Comparison of ENCODE assay signal across 24 cellular contexts in genomic region chr4:2288051-2288541, GRCh38. TPM values are rescaled to one million over a fixed set of nuclear protein-coding genes. Genes with fewer than 3 reads are reported as not detected.
DNase-seq lines count a peak whose midpoint lies in the region; ATAC-seq and TF ChIP-seq lines count a peak whose summit lies in the region.
"Had no signal": no experiment of that assay in that cellular context is flagged by ENCODE, and none has a peak within 500 bp of the region (broad histone marks: within the 10 kb centered on the region; RNA-seq: fewer than 3 reads in every experiment).

No MANE protein-coding gene starts in this region.

- no peaks in the 10 kb centered on the region for H3K27me3 ChIP-seq in Peyer's patch
- H3K27me3 ChIP-seq in left lung, result no peaks in the 10 kb centered on the region
- H3K27me3 ChIP-seq: heart left ventricle, right atrium auricular region, upper lobe of left lung had no signal

- peaks cover 0 to 14% (median 6%) of the 10 kb centered on the region in 4 donors for H3K4me1 ChIP-seq in Peyer's patch
- H3K4me1 ChIP-seq in left lung, result no peaks in the 10 kb centered on the region
- H3K4me1 ChIP-seq: Caco-2, right atrium auricular region had no signal

- H3K27ac ChIP-seq in Peyer's patch (no peak overlapping the region), left lung (no peak overlapping the region)
- H3K27ac ChIP-seq: heart left ventricle, right atrium auricular region, upper lobe of left lung had no signal

- H3K9me3 ChIP-seq in Peyer's patch (no peaks in the 10 kb centered on the region), left lung (no peaks in the 10 kb centered on the region)
- H3K9me3 ChIP-seq: Caco-2, heart left ventricle, right atrium auricular region, upper lobe of left lung had no signal

- no peaks in the 10 kb centered on the region for H3K9me3 Mint-ChIP-seq in activated T-cell treated with anti-CD3 and anti-CD28 coated beads, Interleukin-2, amount 50 U/mL, for 24 hours
- H3K9me3 Mint-ChIP-seq: activated naive CD8-positive, alpha-beta T cell treated with anti-CD3 and anti-CD28 coated beads, Interleukin-2, amount 50 U/mL, for 24 hours had no signal

- intact Hi-C loops in left lung (cut with DNase I), result no loop called here

- H3K4me3 Mint-ChIP-seq in activated T-cell treated with anti-CD3 and anti-CD28 coated beads, Interleukin-2, amount 50 U/mL, for 24 hours, result no peak overlapping the region
- H3K4me3 Mint-ChIP-seq: activated naive CD8-positive, alpha-beta T cell treated with anti-CD3 and anti-CD28 coated beads, Interleukin-2, amount 50 U/mL, for 24 hours; brain had no signal

- no peak for TF ChIP-seq POLR2A in Peyer's patch (IDR thresholded peaks at IDR 0.05)

- DNase-seq in activated CD8-positive, alpha-beta memory T cell treated with anti-CD3 and anti-CD28 coated beads, Interleukin-2, amount 50 U/mL, for 4 hours, result peak; percentile 14
- DNase-seq in activated CD8-positive, alpha-beta memory T cell treated with anti-CD3 and anti-CD28 coated beads for 24 hours, result no peak
- DNase-seq in Peyer's patch (peak in 2 of 3 donors; percentile 11 to 41), left lung (peak; percentile 13 to 67), NCI-H226 (no peak)
- DNase-seq in stimulated activated CD8-positive, alpha-beta memory T cell treated with anti-CD3 and anti-CD28 coated beads, Interleukin-4, amount 100 ng/mL, for 48 hours, result peak; percentile 22
- no peak for DNase-seq in activated T-cell treated with anti-CD3 and anti-CD28 coated beads, Interleukin-2, amount 50 U/mL, for 24 hours
- DNase-seq: activated CD4-positive, alpha-beta T cell treated with anti-CD3 and anti-CD28 coated beads, Interleukin-2, amount 50 U/mL, for 1 hour; activated CD8-positive, alpha-beta memory T cell treated with anti-CD3 and anti-CD28 coated beads, Interleukin-2, amount 50 U/mL, for 48 hours; activated naive CD8-positive, alpha-beta T cell treated with anti-CD3 and anti-CD28 coated beads, Interleukin-2, amount 50 U/mL, for 24 hours; Caco-2; DMS79; mesendoderm; NCI-H1048; NCI-H187; NCI-H69; stimulated activated CD4-positive, alpha-beta T cell treated with anti-CD3 and anti-CD28 coated beads, Interleukin-15, amount 100 ng/mL, for 24 hours; T-helper 2 cell had no signal

- H3K36me3 Mint-ChIP-seq in activated T-cell treated with anti-CD3 and anti-CD28 coated beads, Interleukin-2, amount 50 U/mL, for 24 hours (ENCODE audit: low read depth), result no peaks in the 10 kb centered on the region
- H3K36me3 Mint-ChIP-seq: brain had no signal

- H3K4me3 ChIP-seq in Peyer's patch (no peak overlapping the region), left lung (no peak overlapping the region)
- H3K4me3 ChIP-seq: heart left ventricle, right atrium auricular region, upper lobe of left lung had no signal

- TF ChIP-seq CTCF in Peyer's patch (IDR thresholded peaks at IDR 0.05) (no peak), left lung (IDR thresholded peaks at IDR 0.05) (no peak)

- ATAC-seq in left lung, result no peak
- no peak for ATAC-seq in HG03108 (IDR thresholded peaks at IDR 0.05; ENCODE audit: unreplicated experiment)
- ATAC-seq: activated naive CD8-positive, alpha-beta T cell treated with anti-CD3 and anti-CD28 coated beads, Interleukin-2, amount 50 U/mL, for 24 hours; heart left ventricle; naive thymus-derived CD4-positive, alpha-beta T cell had no signal

- no peaks in the 10 kb centered on the region for H3K36me3 ChIP-seq in Peyer's patch
- peaks cover 0 to 3% of the 10 kb centered on the region in 2 donors for H3K36me3 ChIP-seq in left lung
- H3K36me3 ChIP-seq: heart left ventricle, right atrium auricular region, upper lobe of left lung had no signal

- H3K27me3 Mint-ChIP-seq in activated T-cell treated with anti-CD3 and anti-CD28 coated beads, Interleukin-2, amount 50 U/mL, for 24 hours, result no peaks in the 10 kb centered on the region
- H3K27me3 Mint-ChIP-seq: activated naive CD8-positive, alpha-beta T cell treated with anti-CD3 and anti-CD28 coated beads, Interleukin-2, amount 50 U/mL, for 24 hours; brain had no signal

- peaks cover 53% of the 10 kb centered on the region for H3K4me1 Mint-ChIP-seq in activated T-cell treated with anti-CD3 and anti-CD28 coated beads, Interleukin-2, amount 50 U/mL, for 24 hours (ENCODE audit: low read depth)

- no peak overlapping the region for H3K27ac Mint-ChIP-seq in activated T-cell treated with anti-CD3 and anti-CD28 coated beads, Interleukin-2, amount 50 U/mL, for 24 hours
- H3K27ac Mint-ChIP-seq: activated naive CD8-positive, alpha-beta T cell treated with anti-CD3 and anti-CD28 coated beads, Interleukin-2, amount 50 U/mL, for 24 hours had no signal

RNA-seq across cellular contexts. Expression of gene MXD4, which starts 26.2 kb away (rescaled TPM):
- total RNA-seq in Peyer's patch, result 10 to 100 TPM; 28.9 to 52.5 (median 44.0) TPM
- total RNA-seq in left lung, result 10 to 100 TPM; 52.4 to 84.6 TPM

RNA-seq across cellular contexts. Expression of gene HAUS3, which starts 46.2 kb away (rescaled TPM):
- total RNA-seq in Peyer's patch (10 to 100 TPM in 1 of 4 donors, 1 to 10 TPM in 3; 8.6 to 11.6 (median 9.0) TPM), left lung (10 to 100 TPM in 1 of 2 donors, 1 to 10 TPM in 1; 9.7 to 13.3 TPM)

RNA-seq across cellular contexts. Expression of gene POLN, which starts 46.2 kb away (rescaled TPM):
- 1 to 10 TPM in 3 of 4 donors, under 1 TPM in 1; 0.70 to 6.6 (median 3.2) TPM for total RNA-seq in Peyer's patch
- total RNA-seq in left lung, result 1 to 10 TPM; 3.3 to 3.6 TPM

Comparison
In these comparisons a context has a peak if more than half of its experiments do, and no peak if none do; other contexts are left out.
1. DNase-seq: peak in activated CD8-positive, alpha-beta memory T cell treated with anti-CD3 and anti-CD28 coated beads, Interleukin-2, amount 50 U/mL, for 4 hours (single experiment), Peyer's patch (2 of 3), left lung (2 of 2) and stimulated activated CD8-positive, alpha-beta memory T cell treated with anti-CD3 and anti-CD28 coated beads, Interleukin-4, amount 100 ng/mL, for 48 hours (single experiment); none in activated CD8-positive, alpha-beta memory T cell treated with anti-CD3 and anti-CD28 coated beads for 24 hours (single experiment), activated T-cell treated with anti-CD3 and anti-CD28 coated beads, Interleukin-2, amount 50 U/mL, for 24 hours (single experiment) and NCI-H226 (single experiment).